Comparison of ENCODE assay signal across 8 cellular contexts in the genomic region with DNA sequence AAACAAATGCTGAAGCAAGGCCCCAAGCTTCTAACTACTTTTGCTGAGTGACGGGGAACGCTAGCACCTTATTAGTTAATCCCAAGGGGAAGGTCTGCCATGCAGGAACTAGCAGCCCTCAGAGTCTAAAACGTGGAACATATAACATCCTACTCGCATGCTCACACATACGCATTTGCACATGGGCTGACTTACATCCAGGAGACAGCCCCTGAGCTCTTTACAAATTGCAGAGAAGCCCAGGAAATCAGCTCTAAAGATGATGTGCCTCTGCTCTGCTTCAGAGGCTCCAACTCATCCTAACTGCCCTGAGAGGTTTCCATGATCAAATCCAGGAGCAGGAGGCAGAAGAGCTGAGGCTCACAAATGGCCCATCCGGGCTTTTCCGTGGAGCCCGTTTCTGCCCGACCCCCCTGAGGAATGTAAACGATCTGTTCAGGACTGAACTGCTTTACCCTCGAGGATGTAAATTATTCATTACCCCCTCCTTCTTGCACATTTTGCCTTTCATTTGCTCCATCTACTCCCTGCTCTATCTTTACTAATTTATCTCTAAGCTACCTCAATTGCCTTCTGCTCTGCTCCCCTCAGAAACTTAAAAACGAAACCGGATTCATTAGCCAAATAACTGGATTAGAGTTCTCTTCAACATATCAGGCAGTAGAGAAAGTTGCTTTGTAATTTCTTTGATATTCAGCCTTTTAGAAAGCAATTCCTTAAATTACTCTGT.
DNase-seq lines count a peak whose midpoint lies in the region; TF ChIP-seq lines count a peak whose summit lies in the region.

No MANE protein-coding gene starts in this region.

- peak overlapping the region; percentile 48 to 61 (median 49) for H3K4me3 ChIP-seq in breast epithelium
- peak overlapping the region; percentile 69 to 73 for H3K4me3 ChIP-seq in mucosa of rectum (ENCODE audit: low read length in 2 of 2)

- H3K27me3 ChIP-seq in breast epithelium (no peaks in the 10 kb centered on the region), mucosa of rectum (ENCODE audit: control insufficient read depth in 2 of 2, insufficient read depth in 2 of 2, low read length in 2 of 2) (no peaks in the 10 kb centered on the region)

- intact Hi-C loops in breast epithelium (cut with DNase I; ENCODE audit: low total_unique reads) = no loop called here

- H3K9me3 ChIP-seq in breast epithelium (no peaks in the 10 kb centered on the region), mucosa of rectum (ENCODE audit: control insufficient read depth in 2 of 2, low read length in 2 of 2) (no peaks in the 10 kb centered on the region)

- TF ChIP-seq CTCF in breast epithelium (IDR thresholded peaks at IDR 0.05) = no peak

- peak overlapping the region; percentile 35 to 51 for H3K9ac ChIP-seq in mucosa of rectum (ENCODE audit: low read depth in 1 of 2, low read length in 2 of 2)

- no peaks in the 10 kb centered on the region for H3K36me3 ChIP-seq in breast epithelium
- H3K36me3 ChIP-seq in mucosa of rectum (ENCODE audit: control insufficient read depth in 2 of 2, insufficient read depth in 2 of 2, low read length in 2 of 2) = no peaks in the 10 kb centered on the region

- no peaks in the 10 kb centered on the region for H3K4me1 ChIP-seq in breast epithelium
- H3K4me1 ChIP-seq in mucosa of rectum (ENCODE audit: control insufficient read depth in 2 of 2, insufficient read depth in 2 of 2, low read length in 2 of 2) = peaks cover 0 to 6% of the 10 kb centered on the region in 2 donors

- H3K27ac ChIP-seq in breast epithelium = peak overlapping the region in 1 of 2 donors; percentile 35
- no peak overlapping the region for H3K27ac ChIP-seq in mucosa of rectum (ENCODE audit: low read depth in 2 of 2, low read length in 2 of 2)

- DNase-seq in DMS53 treated with DMSO at 0.1 percent for 48 hours (lab: John Stamatoyannopoulos, UW; ENCODE audit: unreplicated experiment) (peak; percentile 56), HuH-7 (ENCODE audit: low spot score) (peak; percentile 29), breast epithelium (ENCODE audit: low spot score in 2 of 2) (no peak), AML-193 (lab: John Stamatoyannopoulos, UW) (no peak), HUDEP-2 (lab: John Stamatoyannopoulos, UW; ENCODE audit: unreplicated experiment in 76 of 76) (no peak), germinal center (ENCODE audit: low spot score) (no peak)
- no peak for DNase-seq in activated CD4-positive, alpha-beta T cell treated with anti-CD3 and anti-CD28 coated beads, Interleukin-2, amount 50 U/mL, for 48 hours

- TF ChIP-seq POLR2A in breast epithelium (IDR thresholded peaks at IDR 0.05) = no peak

Comparison
In these comparisons a context has a peak if more than half of its experiments do, and no peak if none do; other contexts are left out.
1. DNase-seq: peak in DMS53 treated with DMSO at 0.1 percent for 48 hours (single experiment) and HuH-7 (single experiment); none in breast epithelium (0 of 2), AML-193 (0 of 2), HUDEP-2 (0 of 76), germinal center (single experiment) and activated CD4-positive, alpha-beta T cell treated with anti-CD3 and anti-CD28 coated beads, Interleukin-2, amount 50 U/mL, for 48 hours (0 of 2).